In the genomic region with DNA sequence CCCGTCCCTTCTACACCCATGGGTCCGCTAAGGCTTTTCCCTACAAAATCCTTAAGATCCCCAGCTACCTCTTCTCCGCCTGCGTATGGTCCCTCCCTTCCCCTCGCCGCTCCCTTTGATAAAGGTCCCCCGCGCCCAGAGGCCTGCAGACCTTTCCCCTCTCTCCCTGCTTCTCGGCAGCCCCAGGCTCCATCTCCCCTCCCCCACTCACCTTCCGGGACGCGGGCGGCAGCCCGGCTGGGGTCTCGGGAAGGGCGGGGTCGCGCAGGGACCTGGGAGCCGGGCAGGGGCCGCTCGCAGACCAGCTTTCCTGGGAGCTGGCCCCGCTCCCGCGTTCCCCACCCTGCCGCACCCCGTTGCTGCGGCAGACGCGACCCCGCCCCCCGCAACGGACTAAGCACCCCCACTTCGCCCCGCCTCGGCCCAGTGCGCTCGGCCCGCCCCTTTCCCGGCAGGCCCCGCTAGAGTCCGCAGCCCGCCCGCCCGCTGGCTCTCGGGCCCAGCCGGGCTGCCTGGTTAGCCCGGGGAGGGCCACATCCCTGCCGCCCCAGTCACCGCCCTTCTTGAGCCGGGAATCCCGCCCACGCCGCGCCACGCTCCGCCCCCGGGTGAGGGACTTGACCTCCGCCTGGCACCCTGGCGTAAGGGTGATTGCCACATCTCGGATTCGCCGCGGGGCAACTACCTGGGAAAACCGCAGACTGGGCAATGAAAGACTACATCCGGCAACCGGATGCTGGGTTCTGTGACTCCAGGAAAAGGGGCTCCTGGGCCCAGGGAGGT, we compare ENCODE assay signal across 8 cellular contexts. TPM values are rescaled to one million over a fixed set of nuclear protein-coding genes. Genes with fewer than 3 reads are reported as not detected.
DNase-seq lines count a peak whose midpoint lies in the region; ATAC-seq and TF ChIP-seq lines count a peak whose summit lies in the region.

A gene with protein sequence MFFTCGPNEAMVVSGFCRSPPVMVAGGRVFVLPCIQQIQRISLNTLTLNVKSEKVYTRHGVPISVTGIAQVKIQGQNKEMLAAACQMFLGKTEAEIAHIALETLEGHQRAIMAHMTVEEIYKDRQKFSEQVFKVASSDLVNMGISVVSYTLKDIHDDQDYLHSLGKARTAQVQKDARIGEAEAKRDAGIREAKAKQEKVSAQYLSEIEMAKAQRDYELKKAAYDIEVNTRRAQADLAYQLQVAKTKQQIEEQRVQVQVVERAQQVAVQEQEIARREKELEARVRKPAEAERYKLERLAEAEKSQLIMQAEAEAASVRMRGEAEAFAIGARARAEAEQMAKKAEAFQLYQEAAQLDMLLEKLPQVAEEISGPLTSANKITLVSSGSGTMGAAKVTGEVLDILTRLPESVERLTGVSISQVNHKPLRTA (minus strand): TSS at position 372 of the 783 bp plus-strand sequence. CDS start 498 bp downstream, outside the sequence.

- H3K27me3 Mint-ChIP-seq in T-helper 2 cell treated with Interferon-gamma antibody and Interleukin-4, amounts not matched to agents 5 μg/mL and 100 μg/mL, for 36 hours (ENCODE audit: low read depth): no peaks in the 10 kb centered on the region

- H3K27ac Mint-ChIP-seq in T-helper 2 cell treated with Interferon-gamma antibody and Interleukin-4, amounts not matched to agents 5 μg/mL and 100 μg/mL, for 36 hours: peak within 1 kb of the TSS; percentile 92

- H3K27ac ChIP-seq in ascending aorta (peak within 1 kb of the TSS; percentile 94 to 97), right cardiac atrium (ENCODE audit: low read length) (peak within 1 kb of the TSS; percentile 96), rectal smooth muscle tissue (ENCODE audit: low read depth, low read length) (peak within 1 kb of the TSS; percentile 97), uterus (peak within 1 kb of the TSS; percentile 96 to 99)

- no peaks in the 10 kb centered on the region for H3K9me3 ChIP-seq in ascending aorta
- H3K9me3 ChIP-seq in right cardiac atrium (ENCODE audit: control insufficient read depth, low read length): no peaks in the 10 kb centered on the region
- no peaks in the 10 kb centered on the region for H3K9me3 ChIP-seq in uterus

- TF ChIP-seq CTCF in GM12875 (IDR thresholded peaks at IDR 0.05; ENCODE audit: borderline replicate concordance, insufficient read depth, low read depth, low read length) (no peak), ascending aorta (IDR thresholded peaks at IDR 0.05) (no peak), uterus (IDR thresholded peaks at IDR 0.05) (peak in 2 of 4 experiments; percentile 1 to 12)

- peaks cover 48% of the 10 kb centered on the region for H3K36me3 Mint-ChIP-seq in T-helper 2 cell treated with Interferon-gamma antibody and Interleukin-4, amounts not matched to agents 5 μg/mL and 100 μg/mL, for 36 hours (ENCODE audit: low read depth)

- H3K4me1 ChIP-seq in ascending aorta (peaks cover 8 to 22% of the 10 kb centered on the region in 2 donors), right cardiac atrium (ENCODE audit: control insufficient read depth, insufficient read depth, low read length) (peaks cover 2% of the 10 kb centered on the region), rectal smooth muscle tissue (ENCODE audit: control insufficient read depth, insufficient read depth, low read length) (peaks cover 16% of the 10 kb centered on the region), uterus (peaks cover 8 to 12% of the 10 kb centered on the region in 2 donors)

- peak; percentile 79 for ATAC-seq in HG02798 (IDR thresholded peaks at IDR 0.05; ENCODE audit: poor library complexity, unreplicated experiment)
- peak; percentile 93 to 94 for ATAC-seq in right cardiac atrium

- TF ChIP-seq POLR2A in uterus (IDR thresholded peaks at IDR 0.05): peak; percentile 60 to 67

- H3K4me3 ChIP-seq in GM12875 (ENCODE audit: low read depth, low read length) (peak within 1 kb of the TSS; percentile 60), ascending aorta (peak within 1 kb of the TSS; percentile 89 to 91), right cardiac atrium (ENCODE audit: low read length) (peak within 1 kb of the TSS; percentile 89), rectal smooth muscle tissue (ENCODE audit: low read length) (peak within 1 kb of the TSS; percentile 93), uterus (peak within 1 kb of the TSS; percentile 81 to 88)

- no peaks in the 10 kb centered on the region for H3K9me3 Mint-ChIP-seq in T-helper 2 cell treated with Interferon-gamma antibody and Interleukin-4, amounts not matched to agents 5 μg/mL and 100 μg/mL, for 36 hours

- peaks cover 53% of the 10 kb centered on the region for H3K4me1 Mint-ChIP-seq in T-helper 2 cell treated with Interferon-gamma antibody and Interleukin-4, amounts not matched to agents 5 μg/mL and 100 μg/mL, for 36 hours (ENCODE audit: low read depth)

- H3K27me3 ChIP-seq in ascending aorta: no peaks in the 10 kb centered on the region
- no peaks in the 10 kb centered on the region for H3K27me3 ChIP-seq in right cardiac atrium (ENCODE audit: control insufficient read depth, insufficient read depth)
- no peaks in the 10 kb centered on the region for H3K27me3 ChIP-seq in rectal smooth muscle tissue (ENCODE audit: control insufficient read depth, insufficient read depth, low read length)
- no peaks in the 10 kb centered on the region for H3K27me3 ChIP-seq in uterus

- under 1% methylated on average over 66 of the region's 66 CpGs for WGBS in right cardiac atrium

- H3K4me3 Mint-ChIP-seq in T-helper 2 cell treated with Interferon-gamma antibody and Interleukin-4, amounts not matched to agents 5 μg/mL and 100 μg/mL, for 36 hours: peak within 1 kb of the TSS; percentile 95

- DNase-seq in NCI-H187 (lab: John Stamatoyannopoulos, UW) (peak; percentile 30 to 72), ascending aorta (ENCODE audit: low spot score in 2 of 2) (peak; percentile 95 to 99), right cardiac atrium (peak; percentile 98 to 99 (median 99)), uterus (peak; percentile 96)
- DNase-seq in T-helper 2 cell treated with Interferon-gamma antibody and Interleukin-4, amounts not matched to agents 5 μg/mL and 100 μg/mL, for 36 hours (ENCODE audit: low spot score): peak; percentile 98

- H3K36me3 ChIP-seq in ascending aorta: peaks cover 26 to 37% of the 10 kb centered on the region in 2 donors
- peaks cover 28% of the 10 kb centered on the region for H3K36me3 ChIP-seq in rectal smooth muscle tissue (ENCODE audit: control insufficient read depth, insufficient read depth, low read length)
- no peaks in the 10 kb centered on the region for H3K36me3 ChIP-seq in uterus

- intact Hi-C loops in ascending aorta (cut with DNase I) (loop anchor here (1.0 to 10.0 kb wide), 6 partner anchors 21 to 662 kb away; a partner anchor contains a TSS), right cardiac atrium (cut with DNase I) (loop anchor here (5.0 to 10.0 kb wide), 6 partner anchors 40 to 172 kb away; a partner anchor contains a TSS), uterus (cut with DNase I; ENCODE audit: low total_unique reads) (loop anchor here (5.0 kb wide), 1 partner anchor 135 kb away; no protein-coding TSS in a partner anchor)

- peak within 1 kb of the TSS; percentile 96 for H3K9ac ChIP-seq in rectal smooth muscle tissue (ENCODE audit: low read length)

RNA-seq across cellular contexts. Expression of the gene that starts here (rescaled TPM):
- total RNA-seq in ascending aorta (123 TPM), right cardiac atrium (100 to 1,000 TPM; 180 to 208 (median 199) TPM), uterus (100 to 1,000 TPM in 1 of 4 donors, 10 to 100 TPM in 3; 47.1 to 155 (median 64.6) TPM)
- polyA plus RNA-seq in right cardiac atrium: 264 TPM

Comparison
In these comparisons a context has a peak if more than half of its experiments do, and no peak if none do; other contexts are left out.
1. Peak in every context shown above with its lines: DNase-seq, ATAC-seq, H3K4me3 ChIP-seq and H3K27ac ChIP-seq.